13 cellular contexts compared by ENCODE assay signal in genomic region chr4:182969651-182970279, GRCh38. TPM values are rescaled to one million over a fixed set of nuclear protein-coding genes. Genes with fewer than 3 reads are reported as not detected.
A peak's percentile ranks its signal among the peaks of the same experiment; 100 is the strongest.
DNase-seq lines count a peak whose midpoint lies in the region; ATAC-seq, FAIRE-seq and TF ChIP-seq lines count a peak whose summit lies in the region.
"Had no signal": no experiment of that assay in that cellular context is flagged by ENCODE, and none has a peak within 500 bp of the region (broad histone marks: within the 10 kb centered on the region; RNA-seq: fewer than 3 reads in every experiment).

No MANE protein-coding gene starts in this region.

- FAIRE-seq in pancreas (lab: Jason Lieb, UNC): no peak

- H3K36me3 ChIP-seq in upper lobe of left lung (no peaks in the 10 kb centered on the region), pancreas (no peaks in the 10 kb centered on the region)

- peak; percentile 64 for ATAC-seq in GM19452 (IDR thresholded peaks at IDR 0.05; ENCODE audit: unreplicated experiment)
- ATAC-seq in HG03097 (IDR thresholded peaks at IDR 0.05; ENCODE audit: low FRiP score, unreplicated experiment): peak; percentile 69
- ATAC-seq in upper lobe of left lung (ENCODE audit: low FRiP score in 2 of 2): no peak
- no peak for ATAC-seq in GM21528 (IDR thresholded peaks at IDR 0.05; ENCODE audit: low FRiP score, unreplicated experiment)
- ATAC-seq in pancreas: no peak
- ATAC-seq: natural killer cell had no signal

- intact Hi-C loops in pancreas (cut with DNase I): no loop called here

- no peaks in the 10 kb centered on the region for H3K9me3 ChIP-seq in upper lobe of left lung
- no peaks in the 10 kb centered on the region for H3K9me3 ChIP-seq in pancreas

- no peak for TF ChIP-seq EP300 in upper lobe of left lung (IDR thresholded peaks at IDR 0.05)

- 23 to 32% methylated on average over 9 of the region's 9 CpGs for WGBS in upper lobe of left lung, 2 donors
- WGBS in pancreas, 2 donors: 20 to 22% methylated on average over 9 of the region's 9 CpGs

- no peak overlapping the region for H3K27ac ChIP-seq in upper lobe of left lung
- H3K27ac ChIP-seq in pancreas: no peak overlapping the region
- H3K27ac ChIP-seq: C4-2B had no signal

- DNase-seq in DMS79 treated with DMSO at 0.1 percent for 48 hours (lab: John Stamatoyannopoulos, UW) (peak; percentile 49), OCI-M1 (lab: John Stamatoyannopoulos, UW) (peak; percentile 97), NCI-H774 (lab: John Stamatoyannopoulos, UW) (no peak), upper lobe of left lung (no peak), pancreas (no peak)
- DNase-seq: activated CD4-positive, alpha-beta T cell treated with anti-CD3 and anti-CD28 coated beads for 1 hour; activated naive CD4-positive, alpha-beta T cell treated with anti-CD3 and anti-CD28 coated beads, Interleukin-2, amount 50 U/mL, for 16 hours; natural killer cell; stimulated activated CD4-positive, alpha-beta T cell treated with anti-CD3 and anti-CD28 coated beads, Interleukin-4, amount 100 ng/mL, for 1 hour had no signal

- no peaks in the 10 kb centered on the region for H3K27me3 ChIP-seq in upper lobe of left lung
- H3K27me3 ChIP-seq in pancreas: no peaks in the 10 kb centered on the region

- H3K4me1 ChIP-seq in upper lobe of left lung: peaks cover 0 to 8% (median 4%) of the 10 kb centered on the region in 4 donors
- no peaks in the 10 kb centered on the region for H3K4me1 ChIP-seq in pancreas

- H3K4me3 ChIP-seq in upper lobe of left lung (no peak overlapping the region), pancreas (no peak overlapping the region)

- TF ChIP-seq CTCF in upper lobe of left lung (IDR thresholded peaks at IDR 0.05): no peak
- no peak for TF ChIP-seq CTCF in pancreas (IDR thresholded peaks at IDR 0.05)

- TF ChIP-seq POLR2A in upper lobe of left lung (IDR thresholded peaks at IDR 0.05): no peak

RNA-seq across cellular contexts. Expression of gene DCTD, which starts 52.6 kb away (rescaled TPM):
- total RNA-seq in upper lobe of left lung (10 to 100 TPM; 31.2 to 96.4 (median 70.7) TPM), pancreas (10 to 100 TPM; 42.0 to 65.2 (median 48.8) TPM)
- 10 to 100 TPM; 28.0 to 41.6 TPM for polyA plus RNA-seq in pancreas

Comparison
In these comparisons a context has a peak if more than half of its experiments do, and no peak if none do; other contexts are left out.
1. DNase-seq: peak in DMS79 treated with DMSO at 0.1 percent for 48 hours (single experiment) and OCI-M1 (single experiment); none in NCI-H774 (single experiment), upper lobe of left lung (0 of 2) and pancreas (0 of 6).
2. ATAC-seq: peak in GM19452 (single experiment) and HG03097 (single experiment); none in upper lobe of left lung (0 of 2), GM21528 (single experiment) and pancreas (0 of 4).